Comparison of ENCODE assay signal across 21 cellular contexts in genomic region chr9:92618633-92619225, GRCh38. TPM values are rescaled to one million over a fixed set of nuclear protein-coding genes. Genes with fewer than 3 reads are reported as not detected.
DNase-seq lines count a peak whose midpoint lies in the region; ATAC-seq, FAIRE-seq and TF ChIP-seq lines count a peak whose summit lies in the region.
"Had no signal": no experiment of that assay in that cellular context is flagged by ENCODE, and none has a peak within 500 bp of the region (broad histone marks: within the 10 kb centered on the region; RNA-seq: fewer than 3 reads in every experiment).

No MANE protein-coding gene starts in this region.

- H3K4me1 ChIP-seq in esophagus muscularis mucosa (peaks cover 22 to 74% (median 72%) of the 10 kb centered on the region in 4 donors), pancreas (peaks cover 0 to 5% (median 4%) of the 10 kb centered on the region in 3 donors), upper lobe of right lung (no peaks in the 10 kb centered on the region), thyroid gland (peaks cover 0 to 4% of the 10 kb centered on the region in 2 donors)

- FAIRE-seq in pancreas (lab: Jason Lieb, UNC): no peak

- H3K4me1 Mint-ChIP-seq in activated CD4-positive, alpha-beta memory T cell treated with anti-CD3 and anti-CD28 coated beads for 36 hours (ENCODE audit: low read depth): no peaks in the 10 kb centered on the region
- H3K4me1 Mint-ChIP-seq: B cell; stimulated activated naive B cell treated with anti-CD40 and anti-IgM and Interleukin-4, amounts not matched to agents 10 μg/mL and 1 μg/mL and 100 μg/mL, for 72 hours had no signal

- H3K9me3 ChIP-seq in esophagus muscularis mucosa (no peaks in the 10 kb centered on the region), pancreas (no peaks in the 10 kb centered on the region), upper lobe of right lung (no peaks in the 10 kb centered on the region), thyroid gland (no peaks in the 10 kb centered on the region)
- H3K9me3 ChIP-seq: lower lobe of right lung had no signal

- H3K27ac ChIP-seq in esophagus muscularis mucosa (replicated peaks in 1 of 4): peak overlapping the region; percentile 82 to 90 (median 88)
- H3K27ac ChIP-seq in pancreas: no peak overlapping the region
- peak overlapping the region; percentile 76 for H3K27ac ChIP-seq in upper lobe of right lung
- no peak overlapping the region for H3K27ac ChIP-seq in thyroid gland
- H3K27ac ChIP-seq: lower lobe of right lung, WERI-Rb-1 had no signal

- peaks cover 19% of the 10 kb centered on the region for H3K36me3 Mint-ChIP-seq in activated CD4-positive, alpha-beta memory T cell treated with anti-CD3 and anti-CD28 coated beads for 36 hours

- H3K27me3 ChIP-seq in esophagus muscularis mucosa (no peaks in the 10 kb centered on the region), pancreas (no peaks in the 10 kb centered on the region), upper lobe of right lung (no peaks in the 10 kb centered on the region), thyroid gland (no peaks in the 10 kb centered on the region)

- H3K27me3 Mint-ChIP-seq in activated CD4-positive, alpha-beta memory T cell treated with anti-CD3 and anti-CD28 coated beads for 36 hours: no peaks in the 10 kb centered on the region
- H3K27me3 Mint-ChIP-seq: B cell; stimulated activated naive B cell treated with anti-CD40 and anti-IgM and Interleukin-4, amounts not matched to agents 10 μg/mL and 1 μg/mL and 100 μg/mL, for 72 hours had no signal

- H3K36me3 ChIP-seq in esophagus muscularis mucosa (peaks cover 0 to 57% (median 12%) of the 10 kb centered on the region in 4 donors), pancreas (no peaks in the 10 kb centered on the region), upper lobe of right lung (peaks cover 41% of the 10 kb centered on the region), thyroid gland (peaks cover 0 to 10% of the 10 kb centered on the region in 2 donors)

- no peaks in the 10 kb centered on the region for H3K9me3 Mint-ChIP-seq in activated CD4-positive, alpha-beta memory T cell treated with anti-CD3 and anti-CD28 coated beads for 36 hours
- H3K9me3 Mint-ChIP-seq: stimulated activated naive B cell treated with anti-CD40 and anti-IgM and Interleukin-4, amounts not matched to agents 10 μg/mL and 1 μg/mL and 100 μg/mL, for 72 hours; T-helper 1 cell treated with Interleukin-12 subunit alpha and Interleukin-12 subunit beta and Interleukin-4 antibody, amounts not matched to agents 30 μg/mL and 1 μg/mL, for 36 hours had no signal

- peak; percentile 49 for DNase-seq in activated CD8-positive, alpha-beta memory T cell treated with anti-CD3 and anti-CD28 coated beads for 24 hours
- no peak for DNase-seq in activated CD8-positive, alpha-beta memory T cell treated with anti-CD3 and anti-CD28 coated beads, Interleukin-2, amount 50 U/mL, for 4 hours
- DNase-seq in esophagus muscularis mucosa (ENCODE audit: extremely low spot score) (no peak), pancreas (peak in 4 of 6 donors; percentile 33 to 61 (median 40)), upper lobe of right lung (no peak), thyroid gland (no peak)
- DNase-seq in stimulated activated CD4-positive, alpha-beta T cell treated with anti-CD3 and anti-CD28 coated beads, Interleukin-4, amount 100 ng/mL, for 24 hours: no peak
- no peak for DNase-seq in activated CD4-positive, alpha-beta memory T cell treated with anti-CD3 and anti-CD28 coated beads for 36 hours
- DNase-seq: 8988T; activated CD4-positive, alpha-beta T cell treated with anti-CD3 and anti-CD28 coated beads, Interleukin-2, amount 50 U/mL, for 4 hours; activated naive CD4-positive, alpha-beta T cell; activated T-cell treated with anti-CD3 and anti-CD28 coated beads, Interleukin-2, amount 50 U/mL, for 1 hour; aorta; cerebellar nuclear complex; lower lobe of right lung; stimulated activated CD4-positive, alpha-beta T cell treated with anti-CD3 and anti-CD28 coated beads, Interleukin-1b, Interleukin-23, amount 100 ng/mL, for 48 hours; stimulated activated naive B cell treated with anti-CD40 and anti-IgM and Interleukin-4, amounts not matched to agents 10 μg/mL and 1 μg/mL and 100 μg/mL, for 72 hours; WERI-Rb-1 had no signal

- no peak for TF ChIP-seq EP300 in esophagus muscularis mucosa (IDR thresholded peaks at IDR 0.05)

- H3K27ac Mint-ChIP-seq in activated CD4-positive, alpha-beta memory T cell treated with anti-CD3 and anti-CD28 coated beads for 36 hours: no peak overlapping the region
- H3K27ac Mint-ChIP-seq: B cell; stimulated activated naive B cell treated with anti-CD40 and anti-IgM and Interleukin-4, amounts not matched to agents 10 μg/mL and 1 μg/mL and 100 μg/mL, for 72 hours; T-helper 1 cell treated with Interleukin-12 subunit alpha and Interleukin-12 subunit beta and Interleukin-4 antibody, amounts not matched to agents 30 μg/mL and 1 μg/mL, for 36 hours had no signal

- ATAC-seq in pancreas: peak; percentile 50 to 87 (median 74)
- no peak for ATAC-seq in upper lobe of right lung
- ATAC-seq: HCT116; lower lobe of right lung; stimulated activated naive B cell treated with anti-CD40 and anti-IgM and Interleukin-4, amounts not matched to agents 10 μg/mL and 1 μg/mL and 100 μg/mL, for 72 hours had no signal

- no peak overlapping the region for H3K4me3 Mint-ChIP-seq in activated CD4-positive, alpha-beta memory T cell treated with anti-CD3 and anti-CD28 coated beads for 36 hours
- H3K4me3 Mint-ChIP-seq: B cell; stimulated activated naive B cell treated with anti-CD40 and anti-IgM and Interleukin-4, amounts not matched to agents 10 μg/mL and 1 μg/mL and 100 μg/mL, for 72 hours; T-helper 1 cell treated with Interleukin-12 subunit alpha and Interleukin-12 subunit beta and Interleukin-4 antibody, amounts not matched to agents 30 μg/mL and 1 μg/mL, for 36 hours had no signal

- CTCF ChIA-PET in activated CD4-positive, alpha-beta memory T cell treated with anti-CD3 and anti-CD28 coated beads for 36 hours (lab: Charles Lee): no interaction called here

- POLR2A ChIA-PET in activated CD4-positive, alpha-beta memory T cell treated with anti-CD3 and anti-CD28 coated beads for 36 hours (lab: Charles Lee): no interaction called here

- intact Hi-C loops in esophagus muscularis mucosa (cut with DNase I) (loop anchor here (5.0 kb wide), 1 partner anchor 116 kb away; no protein-coding TSS in a partner anchor), pancreas (cut with DNase I) (no loop called here), upper lobe of right lung (cut with DNase I) (no loop called here), thyroid gland (cut with DNase I) (no loop called here)
- intact Hi-C loops in activated CD4-positive, alpha-beta memory T cell treated with anti-CD3 and anti-CD28 coated beads for 36 hours (cut with micrococcal nuclease): no loop called here

- TF ChIP-seq CTCF in esophagus muscularis mucosa (IDR thresholded peaks at IDR 0.05) (no peak), pancreas (IDR thresholded peaks at IDR 0.05) (no peak), upper lobe of right lung (IDR thresholded peaks at IDR 0.05) (no peak), thyroid gland (IDR thresholded peaks at IDR 0.05) (no peak)

- WGBS in esophagus muscularis mucosa: 72% methylated on average over 10 of the region's 10 CpGs
- WGBS in pancreas, 2 donors: 57 to 58% methylated on average over 10 of the region's 10 CpGs
- WGBS in thyroid gland, 2 donors: 88 to 89% methylated on average over 10 of the region's 10 CpGs

- TF ChIP-seq POLR2A in esophagus muscularis mucosa (IDR thresholded peaks at IDR 0.05; ENCODE audit: low read depth) (no peak), thyroid gland (IDR thresholded peaks at IDR 0.05) (no peak)

- H3K4me3 ChIP-seq in esophagus muscularis mucosa: no peak overlapping the region
- no peak overlapping the region for H3K4me3 ChIP-seq in pancreas
- H3K4me3 ChIP-seq in upper lobe of right lung: no peak overlapping the region
- H3K4me3 ChIP-seq in thyroid gland (replicated peaks in 1 of 3): no peak overlapping the region
- H3K4me3 ChIP-seq: lower lobe of right lung had no signal

RNA-seq across cellular contexts. Expression of gene IPPK, which starts 51.2 kb away (rescaled TPM):
- total RNA-seq in esophagus muscularis mucosa (1 to 10 TPM; 5.0 to 8.4 (median 6.1) TPM), pancreas (1 to 10 TPM; 1.9 to 3.9 (median 2.6) TPM), upper lobe of right lung (9.6 TPM), thyroid gland (10 to 100 TPM in 2 of 4 donors, 1 to 10 TPM in 2; 6.3 to 12.2 (median 10.2) TPM)
- polyA plus RNA-seq in pancreas: 1 to 10 TPM; 3.7 to 6.5 TPM
- total RNA-seq in activated CD4-positive, alpha-beta memory T cell treated with anti-CD3 and anti-CD28 coated beads for 36 hours: 10 to 100 TPM; 10.8 to 11.0 TPM

Comparison
In these comparisons a context has a peak if more than half of its experiments do, and no peak if none do; other contexts are left out.
1. DNase-seq: peak in activated CD8-positive, alpha-beta memory T cell treated with anti-CD3 and anti-CD28 coated beads for 24 hours (single experiment) and pancreas (4 of 6); none in activated CD8-positive, alpha-beta memory T cell treated with anti-CD3 and anti-CD28 coated beads, Interleukin-2, amount 50 U/mL, for 4 hours (single experiment), esophagus muscularis mucosa (single experiment), upper lobe of right lung (single experiment), stimulated activated CD4-positive, alpha-beta T cell treated with anti-CD3 and anti-CD28 coated beads, Interleukin-4, amount 100 ng/mL, for 24 hours (single experiment), thyroid gland (0 of 2) and activated CD4-positive, alpha-beta memory T cell treated with anti-CD3 and anti-CD28 coated beads for 36 hours (single experiment).
2. H3K27ac ChIP-seq: peak in esophagus muscularis mucosa (4 of 4) and upper lobe of right lung (single experiment); none in pancreas (0 of 4) and thyroid gland (0 of 3).